In the genomic region with DNA sequence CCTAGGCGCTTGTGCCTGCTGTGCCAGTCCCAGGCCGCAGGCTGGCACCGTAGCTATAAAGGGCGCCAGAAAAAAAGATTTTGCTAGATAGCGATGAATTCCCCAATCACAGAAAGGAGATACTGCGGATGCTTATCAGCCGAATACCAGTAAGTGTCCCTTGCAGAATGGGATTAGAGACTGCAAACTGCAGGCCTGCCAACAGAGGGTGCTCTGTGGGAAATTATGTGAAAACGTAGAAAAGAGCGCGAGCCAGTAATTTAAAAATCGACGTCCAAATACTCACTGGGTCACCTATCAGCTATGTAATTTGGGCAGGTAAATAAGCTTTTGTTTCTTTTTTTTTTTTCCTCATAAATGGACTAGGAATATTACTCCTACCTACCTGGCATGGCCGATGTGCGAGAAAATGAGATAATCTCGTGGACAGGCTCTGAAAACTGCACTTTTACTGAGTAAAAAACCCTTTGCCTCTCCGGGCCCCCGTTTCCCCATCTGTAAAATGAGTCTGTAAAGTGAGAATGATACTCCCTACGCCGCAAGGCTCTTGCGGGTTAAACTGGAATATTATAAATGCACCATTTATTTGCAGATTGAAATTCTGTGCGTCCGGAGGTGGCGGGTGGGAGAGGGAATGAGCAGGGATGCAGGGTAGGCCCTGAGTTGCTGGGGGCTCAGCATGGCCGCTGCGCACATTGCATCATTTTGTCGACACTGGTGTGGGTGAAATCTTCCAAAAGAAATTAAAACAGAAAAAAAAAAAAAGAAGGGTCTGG, we compare ENCODE assay signal across 8 cellular contexts. TPM values are rescaled to one million over a fixed set of nuclear protein-coding genes. Genes with fewer than 3 reads are reported as not detected.
DNase-seq lines count a peak whose midpoint lies in the region; ATAC-seq lines count a peak whose summit lies in the region.

No MANE protein-coding gene starts in this region.

- DNase-seq in NCI-H2107 treated with DMSO at 0.1 percent for 48 hours (lab: John Stamatoyannopoulos, UW; ENCODE audit: unreplicated experiment) (peak; percentile 60), NCI-H2107 (lab: John Stamatoyannopoulos, UW) (no peak), NCI-H526 treated with DMSO at 0.1 percent for 48 hours (lab: John Stamatoyannopoulos, UW) (peak; percentile 50), ecto neural progenitor cell (ENCODE audit: low spot score) (peak; percentile 76), lung microvascular endothelial cell (ENCODE audit: low read depth in 2 of 2) (peak; percentile 76 to 83)
- peak; percentile 39 to 63 for DNase-seq in activated CD4-positive, alpha-beta T cell treated with anti-CD3 and anti-CD28 coated beads, Interleukin-2, amount 50 U/mL, for 24 hours (ENCODE audit: low read depth in 1 of 2, low spot score in 1 of 2)
- peak in 2 of 3 experiments; percentile 40 to 53 for DNase-seq in stimulated activated CD4-positive, alpha-beta T cell treated with anti-CD3 and anti-CD28 coated beads, TNF-alpha, amount 100 ng/mL, for 4 hours (ENCODE audit: low read depth in 3 of 3)

- ATAC-seq in HG03354 (IDR thresholded peaks at IDR 0.05; ENCODE audit: poor library complexity, severe bottlenecking, unreplicated experiment) = peak; percentile 54

RNA-seq across cellular contexts. Expression of gene COG1, which starts 1.2 kb away (rescaled TPM):
- total RNA-seq in lung microvascular endothelial cell = 9.2 and 16.1 TPM in 2 replicates

RNA-seq across cellular contexts. Expression of gene SSTR2, which starts 26.8 kb away (rescaled TPM):
- total RNA-seq in lung microvascular endothelial cell = not detected in 2 replicates
